In genomic region chr3:99638244-99638948, GRCh38 we compare ENCODE assay signal across 8 cellular contexts. TPM values are rescaled to one million over a fixed set of nuclear protein-coding genes. Genes with fewer than 3 reads are reported as not detected.
DNase-seq lines count a peak whose midpoint lies in the region; ATAC-seq lines count a peak whose summit lies in the region.

COL8A1 (plus strand) TSS chr3:99638594; CDS start chr3:99790683, 152,089 bp downstream.

- intact Hi-C loops in right cardiac atrium (cut with DNase I), result no loop called here

- peaks cover 49% of the 10 kb centered on the region for H3K27me3 Mint-ChIP-seq in activated naive CD8-positive, alpha-beta T cell

- H3K9me3 ChIP-seq in right cardiac atrium (ENCODE audit: control insufficient read depth, low read length), result no peaks in the 10 kb centered on the region

- peaks cover 16% of the 10 kb centered on the region for H3K4me1 Mint-ChIP-seq in activated naive CD8-positive, alpha-beta T cell (ENCODE audit: low read depth)

- no peak within 1 kb of the TSS for H3K27ac Mint-ChIP-seq in activated naive CD8-positive, alpha-beta T cell

- no peaks in the 10 kb centered on the region for H3K36me3 Mint-ChIP-seq in activated naive CD8-positive, alpha-beta T cell

- peak within 1 kb of the TSS; percentile 76 for H3K4me3 Mint-ChIP-seq in activated naive CD8-positive, alpha-beta T cell

- no peaks in the 10 kb centered on the region for H3K27me3 ChIP-seq in right cardiac atrium (ENCODE audit: control insufficient read depth, insufficient read depth)

- WGBS in right cardiac atrium, result 4% methylated on average over 24 of the region's 24 CpGs

- no peaks in the 10 kb centered on the region for H3K9me3 Mint-ChIP-seq in activated naive CD8-positive, alpha-beta T cell (ENCODE audit: low read depth)

- no peaks in the 10 kb centered on the region for H3K4me1 ChIP-seq in right cardiac atrium (ENCODE audit: control insufficient read depth, insufficient read depth, low read length)

- peak within 1 kb of the TSS; percentile 73 for H3K4me3 ChIP-seq in right cardiac atrium (ENCODE audit: low read length)

- peak; percentile 91 to 94 for ATAC-seq in right cardiac atrium
- no peak for ATAC-seq in HG03342 (IDR thresholded peaks at IDR 0.05; ENCODE audit: unreplicated experiment)
- no peak for ATAC-seq in HG03135 (IDR thresholded peaks at IDR 0.05; ENCODE audit: unreplicated experiment)

- H3K27ac ChIP-seq in right cardiac atrium (ENCODE audit: low read length), result peak within 1 kb of the TSS; percentile 73

- DNase-seq in NCI-H1105 treated with DMSO at 0.1 percent for 48 hours (lab: John Stamatoyannopoulos, UW) (peak; percentile 60), NCI-H1105 (lab: John Stamatoyannopoulos, UW) (no peak), right cardiac atrium (peak; percentile 77 to 93 (median 85)), retina (peak; percentile 53), NCI-H2171 treated with DMSO at 0.1 percent for 48 hours (lab: John Stamatoyannopoulos, UW) (no peak)

RNA-seq across cellular contexts. Expression of gene COL8A1, which starts in this region (rescaled TPM):
- total RNA-seq in right cardiac atrium, result 10 to 100 TPM; 28.9 to 57.5 (median 34.6) TPM
- polyA plus RNA-seq in right cardiac atrium, result 16.5 TPM

Comparison
In these comparisons a context has a peak if more than half of its experiments do, and no peak if none do; other contexts are left out.
1. DNase-seq: peak in NCI-H1105 treated with DMSO at 0.1 percent for 48 hours (single experiment), right cardiac atrium (3 of 3) and retina (single experiment); none in NCI-H1105 (single experiment) and NCI-H2171 treated with DMSO at 0.1 percent for 48 hours (single experiment).
2. ATAC-seq: peak in right cardiac atrium (2 of 2); none in HG03342 (single experiment) and HG03135 (single experiment).